1 cellular context compared by ENCODE assay signal in the genomic region with DNA sequence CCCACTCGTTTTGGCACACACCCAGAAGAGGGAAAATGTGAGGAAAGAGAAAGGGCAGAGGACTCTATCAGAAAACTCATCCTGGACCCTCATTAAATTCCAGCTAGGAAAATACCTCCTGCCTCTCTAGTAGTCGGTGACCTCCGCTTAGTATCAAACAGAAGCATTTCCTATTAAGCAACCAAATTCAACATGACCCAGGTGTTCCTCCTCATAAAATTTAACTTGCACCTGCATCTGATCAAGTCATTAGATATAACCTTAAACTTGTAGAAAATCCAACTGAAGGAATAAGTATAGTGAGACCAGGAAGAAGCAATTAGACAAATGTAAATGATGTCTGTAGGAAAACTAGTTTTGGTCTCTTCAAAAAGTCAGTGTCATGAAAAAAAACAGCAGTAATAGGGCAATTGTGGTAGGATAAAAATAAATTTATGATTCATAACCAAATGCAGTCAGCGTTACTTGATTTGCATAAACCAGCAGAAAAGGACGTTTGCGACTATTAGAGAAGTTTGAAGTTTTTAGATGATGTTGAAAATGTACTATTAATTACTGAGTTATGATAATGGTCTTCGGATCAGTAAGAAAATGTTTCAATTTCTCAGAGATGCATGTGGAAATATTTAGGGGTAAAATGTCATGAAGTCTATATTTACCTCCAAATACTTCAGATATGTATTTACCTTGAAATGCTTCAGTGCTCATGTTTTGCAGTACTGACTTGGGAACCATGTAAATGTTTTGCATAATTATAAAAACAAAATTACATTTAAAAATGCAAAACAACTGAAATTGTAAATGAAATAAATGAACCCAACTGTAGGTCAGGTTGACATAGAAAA.
A peak's percentile ranks its signal among the peaks of the same experiment; 100 is the strongest.
TF ChIP-seq lines count a peak whose summit lies in the region.

No MANE protein-coding gene starts in this region.

TF ChIP-seq in GM12878, 131 proteins besides CTCF, POLR2A, EP300 and RAD21 (continued from another document):
- TF ChIP-seq CUX1 (IDR thresholded peaks at IDR 0.05; ENCODE audit: insufficient replicate concordance, low read depth, low read length) (no peak), MYC (IDR thresholded peaks at IDR 0.05; ENCODE audit: insufficient read depth, insufficient read length, insufficient replicate concordance, low read length, severe bottlenecking) (no peak), EGR1 (IDR thresholded peaks at IDR 0.05; ENCODE audit: borderline replicate concordance in 1 of 2, low read depth in 2 of 2, low read length in 2 of 2) (no peak), MEF2A (IDR thresholded peaks at IDR 0.05; ENCODE audit: insufficient read depth, low read depth, low read length) (peak; percentile 97), EZH2 (IDR thresholded peaks at IDR 0.05; ENCODE audit: borderline replicate concordance, control insufficient read depth, low read depth, low read length) (no peak), SMC3 (IDR thresholded peaks at IDR 0.05; ENCODE audit: borderline replicate concordance, low read length) (peak; percentile 3; the same call in 1 of the 2 replicates), IKZF2 (IDR thresholded peaks at IDR 0.05) (peak; percentile 41 to 69; a peak in 3 of 4 replicates), BMI1 (IDR thresholded peaks at IDR 0.05; ENCODE audit: borderline replicate concordance) (peak; percentile 35; the same call in 1 of the 2 replicates), TAF1 (IDR thresholded peaks at IDR 0.05; ENCODE audit: borderline replicate concordance, low read depth, low read length) (no peak), BCL11A (IDR thresholded peaks at IDR 0.05; ENCODE audit: low read depth, low read length) (peak; percentile 59; the same call in 1 of the 2 replicates), POLR2AphosphoS2 (IDR thresholded peaks at IDR 0.05; ENCODE audit: low read depth, low read length) (no peak), RELB (IDR thresholded peaks at IDR 0.05; ENCODE audit: low read depth) (peak; percentile 49; the same call in 1 of the 2 replicates), CBFB (IDR thresholded peaks at IDR 0.05; ENCODE audit: low read depth) (0 out of 2 replicates have a peak, but pooled peaks have one; percentile 36), NBN (IDR thresholded peaks at IDR 0.05) (0 out of 2 replicates have a peak, but pooled peaks have one; percentile 34), NR2F1 (conservative IDR thresholded peaks at IDR 0.05) (peak; percentile 54; the same call in 1 of the 2 replicates), IRF4 (IDR thresholded peaks at IDR 0.05; ENCODE audit: low read depth, low read length) (peak; percentile 30; the same call in 1 of the 2 replicates), MEF2B (IDR thresholded peaks at IDR 0.05; ENCODE audit: partially characterized antibody, poor library complexity, severe bottlenecking) (peak; percentile 83), ATF3 (IDR thresholded peaks at IDR 0.05; ENCODE audit: borderline replicate concordance, extremely low read depth, low read depth, low read length) (no peak), PAX5 (IDR thresholded peaks at IDR 0.05; ENCODE audit: borderline replicate concordance, low read depth, low read length) (0 out of 2 replicates have a peak, but pooled peaks have one; percentile 23), ZNF217 (IDR thresholded peaks at IDR 0.05) (peak; percentile 87; the same call in 1 of the 2 replicates), FOXM1 (IDR thresholded peaks at IDR 0.05; ENCODE audit: low read depth, low read length) (peak; percentile 82; the same call in 1 of the 2 replicates), CHD2 (IDR thresholded peaks at IDR 0.05; ENCODE audit: borderline replicate concordance, low read depth, low read length) (no peak; the same call in 1 of the 2 replicates), RUNX3 (IDR thresholded peaks at IDR 0.05; ENCODE audit: low read length) (peak; percentile 93), RAD51 (IDR thresholded peaks at IDR 0.05) (peak; percentile 21; the same call in 1 of the 2 replicates), ZNF384 (IDR thresholded peaks at IDR 0.05; ENCODE audit: borderline replicate concordance, low read depth, low read length) (peak; percentile 89), TBL1XR1 (IDR thresholded peaks at IDR 0.05; ENCODE audit: low read depth, low read length) (peak; percentile 83), POU2F2 (IDR thresholded peaks at IDR 0.05; ENCODE audit: borderline replicate concordance, low read depth, low read length) (peak; percentile 97), HCFC1 (IDR thresholded peaks at IDR 0.05; ENCODE audit: low read length) (no peak)
- TF ChIP-seq, protein P1, sequence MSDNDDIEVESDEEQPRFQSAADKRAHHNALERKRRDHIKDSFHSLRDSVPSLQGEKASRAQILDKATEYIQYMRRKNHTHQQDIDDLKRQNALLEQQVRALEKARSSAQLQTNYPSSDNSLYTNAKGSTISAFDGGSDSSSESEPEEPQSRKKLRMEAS (IDR thresholded peaks at IDR 0.05; ENCODE audit: low read depth, low read length): no peak
